Comparison of ENCODE assay signal across 1 cellular context in genomic region chr3:37291275-37291700, GRCh38.
TF ChIP-seq lines count a peak whose summit lies in the region.

No MANE protein-coding gene starts in this region.

TF ChIP-seq in GM23338, 12 proteins besides CTCF, POLR2A, EP300 and RAD21 (continued from another document):
- TF ChIP-seq ZNF462 (CRISPR knock-in tag; IDR thresholded peaks at IDR 0.05) (no peak), ZNF331 (CRISPR knock-in tag; IDR thresholded peaks at IDR 0.05; ENCODE audit: low read depth) (no peak), ETS1 (IDR thresholded peaks at IDR 0.05) (no peak), EZH2 (IDR thresholded peaks at IDR 0.05; ENCODE audit: low read depth, unreplicated experiment) (no peak)
